Comparison of ENCODE assay signal across 22 cellular contexts in the genomic region with DNA sequence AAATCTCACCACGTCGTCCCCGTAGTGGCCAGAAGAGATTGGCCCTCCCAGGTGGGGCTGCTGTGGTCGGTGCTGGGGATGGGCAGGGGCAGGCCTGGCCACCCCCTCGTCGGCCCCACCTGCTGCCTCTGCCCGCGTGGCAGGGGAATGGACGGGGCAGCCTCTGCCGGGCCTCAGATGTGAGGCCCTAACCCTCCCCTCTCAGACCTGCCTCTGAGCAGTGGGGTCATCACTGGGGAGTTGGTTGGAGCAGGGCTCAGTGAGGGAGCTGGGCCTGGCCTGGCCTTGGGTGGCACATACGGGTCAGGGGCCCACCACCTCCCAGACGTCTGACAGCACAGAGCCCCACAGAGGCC. TPM values are rescaled to one million over a fixed set of nuclear protein-coding genes. Genes with fewer than 3 reads are reported as not detected.
DNase-seq lines count a peak whose midpoint lies in the region; ATAC-seq, FAIRE-seq and TF ChIP-seq lines count a peak whose summit lies in the region.
"Had no signal": no experiment of that assay in that cellular context is flagged by ENCODE, and none has a peak within 500 bp of the region (broad histone marks: within the 10 kb centered on the region; RNA-seq: fewer than 3 reads in every experiment).

No MANE protein-coding gene starts in this region.

- POLR2A ChIA-PET in H1 (lab: Charles Lee; ENCODE audit: partially characterized antibody), result interaction anchor here (0.7 kb wide), 1 partner anchor 33 kb away, joined by 3 read pairs; no protein-coding TSS in a partner anchor

- H3K4me3 ChIP-seq in heart right ventricle (no peak overlapping the region), H1 (ENCODE audit: extremely low read depth in 1 of 4, insufficient read depth in 2 of 4, low read depth in 3 of 4, low read length in 4 of 4) (no peak overlapping the region), prostate gland (no peak overlapping the region)
- H3K4me3 ChIP-seq: HAP-1, SJCRH30 had no signal

- intact Hi-C loops in heart right ventricle (cut with DNase I) (no loop called here), cardiac septum (cut with DNase I) (no loop called here), prostate gland (cut with DNase I) (no loop called here)

- H3K4me1 Mint-ChIP-seq in nephron progenitor cell, result peaks cover 29% of the 10 kb centered on the region

- H3K27me3 Mint-ChIP-seq in nephron progenitor cell (ENCODE audit: low read depth, poor library complexity), result peaks cover 6% of the 10 kb centered on the region
- H3K27me3 Mint-ChIP-seq: CD4-positive, CD25-positive, alpha-beta regulatory T cell had no signal

- no peak for TF ChIP-seq EP300 in H1 (IDR thresholded peaks at IDR 0.05; ENCODE audit: borderline replicate concordance in 1 of 2, low read depth in 2 of 2, low read length in 2 of 2)

- H2BK20ac ChIP-seq in H1 (ENCODE audit: low read length), result no peak overlapping the region

- H3K36me3 Mint-ChIP-seq in nephron progenitor cell (ENCODE audit: low read depth), result peaks cover 11% of the 10 kb centered on the region
- H3K36me3 Mint-ChIP-seq: CD4-positive, CD25-positive, alpha-beta regulatory T cell had no signal

- H3K4me3 Mint-ChIP-seq in nephron progenitor cell, result no peak overlapping the region
- H3K4me3 Mint-ChIP-seq: CD4-positive, CD25-positive, alpha-beta regulatory T cell had no signal

- DNase-seq in heart right ventricle, result no peak
- DNase-seq in cardiac septum (ENCODE audit: low spot score), result no peak
- no peak for DNase-seq in H1 (ENCODE audit: low read depth in 1 of 2, low spot score in 2 of 2)
- no peak for DNase-seq in prostate gland (ENCODE audit: low spot score)
- no peak for DNase-seq in kidney glomerular epithelial cell (lab: John Stamatoyannopoulos, UW)
- no peak for DNase-seq in nephron progenitor cell
- DNase-seq: CD4-positive, CD25-positive, alpha-beta regulatory T cell; DMS79; IMR-90; NCI-H1105; NCI-H2029 treated with DMSO at 0.1 percent for 48 hours; NCI-H345; NCI-H524; NCI-H774; NK-92 treated with Interleukin-12 subunit alpha and Interleukin-12 subunit beta, amount 100 ng/mL, for 24 hours had no signal

- H2BK5ac ChIP-seq in H1 (ENCODE audit: low read depth, low read length), result no peak overlapping the region

- no peak overlapping the region for H4K5ac ChIP-seq in H1 (ENCODE audit: insufficient read length, low read depth, low read length)

- no peak overlapping the region for H3K56ac ChIP-seq in H1 (replicated peaks; ENCODE audit: insufficient read length, low read depth, low read length)

- no peak overlapping the region for H3K4me2 ChIP-seq in H1 (ENCODE audit: insufficient read depth in 1 of 2, low read depth in 2 of 2, low read length in 2 of 2)
- H3K4me2 ChIP-seq: KMS-11 had no signal

- peak overlapping the region; percentile 22; the same call in 1 of the 2 replicates for H4K8ac ChIP-seq in H1 (ENCODE audit: extremely low read depth, insufficient read depth, low read length)

- no peak overlapping the region for H3K27ac Mint-ChIP-seq in nephron progenitor cell
- H3K27ac Mint-ChIP-seq: CD4-positive, CD25-positive, alpha-beta regulatory T cell had no signal

- no peak overlapping the region for H3K14ac ChIP-seq in H1 (ENCODE audit: insufficient read length)

- H3K23me2 ChIP-seq in H1 (ENCODE audit: low read depth, low read length), result no peaks in the 10 kb centered on the region

- H3K9me3 Mint-ChIP-seq in nephron progenitor cell, result peaks cover 15% of the 10 kb centered on the region

- H3K27ac ChIP-seq in heart right ventricle (peak overlapping the region in 7 of 10 donors; percentile 44 to 82 (median 66)), C4-2B (peak overlapping the region; percentile 66), H1 (ENCODE audit: low read depth, low read length) (no peak overlapping the region), prostate gland (peak overlapping the region; percentile 47 to 69)
- H3K27ac ChIP-seq: KMS-11, RWPE1, SJCRH30 had no signal

- H3K9me3 ChIP-seq in heart right ventricle (no peaks in the 10 kb centered on the region), H1 (ENCODE audit: insufficient read depth in 2 of 2, low read depth in 1 of 2, low read length in 1 of 2) (no peaks in the 10 kb centered on the region), prostate gland (no peaks in the 10 kb centered on the region)
- H3K9me3 ChIP-seq: HAP-1, SJCRH30 had no signal

- H3K27me3 ChIP-seq in heart right ventricle (no peaks in the 10 kb centered on the region), H1 (replicated peaks in 1 of 4; ENCODE audit: control insufficient read depth in 3 of 4, extremely low read depth in 1 of 4, insufficient read depth in 3 of 4, low read length in 3 of 4) (no peaks in the 10 kb centered on the region), prostate gland (replicated peaks; ENCODE audit: insufficient read depth) (no peaks in the 10 kb centered on the region)
- H3K27me3 ChIP-seq: SJCRH30 had no signal

- H3K9ac ChIP-seq in H1 (replicated peaks in 1 of 4; ENCODE audit: extremely low read depth in 1 of 4, low read depth in 3 of 4, low read length in 3 of 4), result no peak overlapping the region
- H3K9ac ChIP-seq: KMS-11 had no signal

- H3K18ac ChIP-seq in H1 (ENCODE audit: extremely low read depth, low read length), result no peak overlapping the region

- H2BK120ac ChIP-seq in H1 (replicated peaks; ENCODE audit: low read depth, low read length), result no peak overlapping the region

- no peak for FAIRE-seq in H1 (lab: Jason Lieb, UNC)
- FAIRE-seq: HTR-8/SVneo had no signal

- H3K36me3 ChIP-seq in heart right ventricle (peaks cover 0 to 25% (median 0%) of the 10 kb centered on the region in 9 donors), H1 (ENCODE audit: control insufficient read depth in 2 of 4, insufficient read depth in 4 of 4, low read length in 3 of 4) (no peaks in the 10 kb centered on the region), prostate gland (no peaks in the 10 kb centered on the region)
- H3K36me3 ChIP-seq: HAP-1, SJCRH30 had no signal

- ATAC-seq in heart right ventricle (peak in 6 of 8 donors; percentile 5 to 27 (median 15)), HG02588 (IDR thresholded peaks at IDR 0.05; ENCODE audit: unreplicated experiment) (no peak)

- peaks cover 2% of the 10 kb centered on the region in 2 experiments for H4K20me1 ChIP-seq in H1 (replicated peaks in 1 of 2; ENCODE audit: control insufficient read depth in 1 of 2, insufficient read depth in 2 of 2, low read length in 2 of 2)

- TF ChIP-seq CTCF in heart right ventricle (IDR thresholded peaks at IDR 0.05) (no peak), C4-2B (conservative IDR thresholded peaks at IDR 0.05) (no peak), H1 (IDR thresholded peaks at IDR 0.05; ENCODE audit: control extremely low read depth in 1 of 3, insufficient read depth in 1 of 3, low read depth in 1 of 3, low read length in 3 of 3) (no peak), prostate gland (IDR thresholded peaks at IDR 0.05) (no peak), nephron progenitor cell (IDR thresholded peaks at IDR 0.05) (no peak)

- H2AFZ ChIP-seq in H1 (ENCODE audit: low read length), result no peak overlapping the region

- no peaks in the 10 kb centered on the region for H3K79me2 ChIP-seq in H1 (ENCODE audit: control insufficient read depth in 1 of 2, insufficient read depth in 2 of 2, low read length in 2 of 2)

- no peak for TF ChIP-seq RAD21 in H1 (IDR thresholded peaks at IDR 0.05 in 1 of 2, conservative IDR thresholded peaks at IDR 0.05 in 1 of 2; ENCODE audit: low read depth in 2 of 2, low read length in 2 of 2)

- peaks cover 4% of the 10 kb centered on the region for H3K79me1 ChIP-seq in H1 (ENCODE audit: low read depth, low read length)

- CTCF ChIA-PET in H1 (lab: Charles Lee; ENCODE audit: partially characterized antibody), result no interaction called here

- H4K91ac ChIP-seq in H1 (replicated peaks; ENCODE audit: insufficient read length, low read length), result peak overlapping the region; percentile 65

- no peak overlapping the region for H2BK15ac ChIP-seq in H1 (ENCODE audit: low read length)

- H2BK12ac ChIP-seq in H1 (ENCODE audit: low read depth, low read length), result no peak overlapping the region

- WGBS in heart right ventricle, 2 donors, result 64 to 79% methylated on average over 12 of the region's 12 CpGs
- 85% methylated on average over 12 of the region's 12 CpGs; no CpG with 5 or more reads in 1 of the 2 experiments for WGBS in H1 (ENCODE audit: extremely low coverage in 1 of 2, insufficient coverage in 1 of 2, insufficient read length in 1 of 2, insufficient replicate concordance in 2 of 2, low coverage in 1 of 2, low lambda C conversion rate in 2 of 2, missing lambda C conversion rate in 1 of 2), 2 experiments
- WGBS in prostate gland, result 71% methylated on average over 11 of the region's 12 CpGs

- H3K23ac ChIP-seq in H1 (ENCODE audit: insufficient read length), result no peak overlapping the region

- TF ChIP-seq POLR2A in H1 (IDR thresholded peaks at IDR 0.05; ENCODE audit: control extremely low read depth in 1 of 2, low read depth in 2 of 2, low read length in 2 of 2) (no peak), prostate gland (IDR thresholded peaks at IDR 0.05) (no peak)

- no peak overlapping the region for H3K4ac ChIP-seq in H1 (replicated peaks; ENCODE audit: insufficient read length, low read depth, low read length)

- H3K4me1 ChIP-seq in heart right ventricle, result peaks cover 0 to 49% (median 19%) of the 10 kb centered on the region in 9 donors
- no peaks in the 10 kb centered on the region; a peak in 2 of 7 replicates for H3K4me1 ChIP-seq in H1 (replicated peaks in 1 of 4; ENCODE audit: control insufficient read depth in 3 of 4, insufficient read depth in 4 of 4, low read length in 3 of 4)
- peaks cover 22% of the 10 kb centered on the region for H3K4me1 ChIP-seq in prostate gland (replicated peaks)
- H3K4me1 ChIP-seq: HAP-1 had no signal

- H2AK5ac ChIP-seq in H1 (ENCODE audit: low read depth, low read length), result no peak overlapping the region

TF ChIP-seq in H1, 55 proteins besides CTCF, POLR2A, EP300 and RAD21 (continues in another document):
- TF ChIP-seq HDAC2 (IDR thresholded peaks at IDR 0.05; ENCODE audit: borderline replicate concordance in 1 of 2, low read depth in 2 of 2, low read length in 2 of 2), result no peak
- TF ChIP-seq SP4 (IDR thresholded peaks at IDR 0.05; ENCODE audit: low read length), result no peak
- TF ChIP-seq KDM5A (IDR thresholded peaks at IDR 0.05; ENCODE audit: low read length), result no peak

RNA-seq across cellular contexts. Expression of a gene that starts 41.5 kb away (rescaled TPM):
- total RNA-seq in heart right ventricle (10 to 100 TPM; 29.6 to 99.8 (median 45.3) TPM), cardiac septum (38.9 TPM), prostate gland (10 to 100 TPM; 47.6 to 64.7 TPM)
- polyA plus RNA-seq in heart right ventricle (10 to 100 TPM; 38.6 to 94.1 TPM), H1 (2011; rRNA removed) (10.1 and 15.9 TPM in 2 replicates)
- total RNA-seq in H1 (2021; fragmentation: NEBNext Ultra II Directional; extraction: Animal tissue kit (Norgen Biotek cat#: 25700)), result 22.9 and 24.4 TPM in 2 replicates
- 13.8 TPM for polyA plus RNA-seq in H1 (2011; cell fraction: cytosol; rRNA removed)
- 82.6 TPM for polyA plus RNA-seq in H1 (2011; cell fraction: nucleus; rRNA removed)
- 16.2 to 22.1 TPM (median 19.9 TPM) in 4 replicates for polyA plus RNA-seq in H1 (2012, experiment 1 of 2)
- 10.5 TPM for polyA plus RNA-seq in H1 (2012, experiment 2 of 2)
- 10.9 TPM for polyA plus RNA-seq in H1 (2013, experiment 1 of 2)
- 11.8 TPM for polyA plus RNA-seq in H1 (2013, experiment 2 of 2)
- polyA minus RNA-seq in H1 (2011; rRNA and poly(A)+ RNA removed), result 16.6 and 19.1 TPM in 2 replicates
- 18.4 TPM for polyA minus RNA-seq in H1 (2011; cell fraction: cytosol; rRNA and poly(A)+ RNA removed)
- polyA minus RNA-seq in H1 (2011; cell fraction: nucleus; rRNA and poly(A)+ RNA removed), result 40.8 TPM
- polyA plus RNA-seq: IMR-90 had no signal
